9 cellular contexts compared by ENCODE assay signal in genomic region chr10:96835826-96836365, GRCh38. TPM values are rescaled to one million over a fixed set of nuclear protein-coding genes. Genes with fewer than 3 reads are reported as not detected.
DNase-seq lines count a peak whose midpoint lies in the region; ATAC-seq and TF ChIP-seq lines count a peak whose summit lies in the region.
"Had no signal": no experiment of that assay in that cellular context is flagged by ENCODE, and none has a peak within 500 bp of the region (broad histone marks: within the 10 kb centered on the region; RNA-seq: fewer than 3 reads in every experiment).

No MANE protein-coding gene starts in this region.

- H3K27me3 ChIP-seq in trophoblast cell (ENCODE audit: insufficient read depth, low read length), result no peaks in the 10 kb centered on the region

- POLR2A ChIA-PET in T-cell (lab: Charles Lee), result no interaction called here

- H2BK12ac ChIP-seq in trophoblast cell (ENCODE audit: low read length), result no peak overlapping the region

- H4K91ac ChIP-seq in trophoblast cell (ENCODE audit: low read depth, low read length), result no peak overlapping the region

- H3K9me3 Mint-ChIP-seq in endothelial cell (ENCODE audit: unreplicated experiment), result no peaks in the 10 kb centered on the region
- no peaks in the 10 kb centered on the region for H3K9me3 Mint-ChIP-seq in T-cell

- DNase-seq in GF-D8 (lab: John Stamatoyannopoulos, UW), result peak; percentile 20
- peak; percentile 34 for DNase-seq in MV-4-11 (lab: John Stamatoyannopoulos, UW)
- DNase-seq in endothelial cell (ENCODE audit: low spot score), result no peak
- no peak for DNase-seq in trophoblast cell
- DNase-seq in T-cell, result no peak
- DNase-seq in NCI-H446 treated with DMSO at 0.1 percent for 48 hours (lab: John Stamatoyannopoulos, UW), result no peak
- DNase-seq in retina, result no peak
- DNase-seq: activated CD4-positive, alpha-beta T cell treated with anti-CD3 and anti-CD28 coated beads for 48 hours; NCI-H1048 had no signal

- no peak overlapping the region for H2BK5ac ChIP-seq in trophoblast cell (ENCODE audit: low read depth, low read length, poor library complexity)

- no peaks in the 10 kb centered on the region for H3K36me3 ChIP-seq in trophoblast cell (ENCODE audit: control insufficient read depth in 1 of 2, insufficient read depth in 2 of 2, low read length in 2 of 2)

- no CpG with 5 or more reads among the region's 1 CpG for WGBS in trophoblast cell (ENCODE audit: extremely low coverage, insufficient coverage, insufficient read length)

- H3K4me1 Mint-ChIP-seq in endothelial cell (ENCODE audit: unreplicated experiment) (peaks cover 31% of the 10 kb centered on the region), T-cell (peaks cover 72 to 79% (median 76%) of the 10 kb centered on the region in 3 donors)

- no peak for TF ChIP-seq CTCF in endothelial cell (IDR thresholded peaks at IDR 0.05; ENCODE audit: unreplicated experiment)

- no peak overlapping the region for H3K18ac ChIP-seq in trophoblast cell (ENCODE audit: low read length)

- H3K4me1 ChIP-seq in trophoblast cell (ENCODE audit: control insufficient read depth in 1 of 2, insufficient read depth in 2 of 2, low read length in 2 of 2), result peaks cover 0 to 3% of the 10 kb centered on the region in 2 experiments

- H4K12ac ChIP-seq in trophoblast cell (ENCODE audit: low read depth, low read length), result no peak overlapping the region

- CTCF ChIA-PET in T-cell (lab: Charles Lee), result interaction anchor here in 1 of 2 donors (0.6 kb wide), 1 partner anchor 66 kb away, joined by 4 read pairs; no protein-coding TSS in a partner anchor

- H3K27ac ChIP-seq in trophoblast cell (ENCODE audit: low read depth, low read length), result no peak overlapping the region

- H3K4me3 Mint-ChIP-seq in endothelial cell (ENCODE audit: unreplicated experiment) (peak overlapping the region; percentile 56), T-cell (peak overlapping the region in 1 of 3 donors; percentile 40)

- H3K9ac ChIP-seq in trophoblast cell (ENCODE audit: low read length), result no peak overlapping the region

- H3K79me2 ChIP-seq in trophoblast cell (ENCODE audit: control insufficient read depth, insufficient read depth, low read length, poor library complexity), result peaks cover 16% of the 10 kb centered on the region

- no peak overlapping the region for H2AFZ ChIP-seq in trophoblast cell (ENCODE audit: insufficient read depth, low read length, poor library complexity)

- no peak overlapping the region for H3K23ac ChIP-seq in trophoblast cell (ENCODE audit: low read length)

- H3K14ac ChIP-seq in trophoblast cell (ENCODE audit: low read length), result no peak overlapping the region

- H3K36me3 Mint-ChIP-seq in endothelial cell (ENCODE audit: low read depth, unreplicated experiment), result peaks cover 8% of the 10 kb centered on the region
- peaks cover 7% of the 10 kb centered on the region for H3K36me3 Mint-ChIP-seq in T-cell

- no peak for ATAC-seq in T-cell (replicated peaks in 1 of 4)

- peak overlapping the region; percentile 34 for H3K4ac ChIP-seq in trophoblast cell (ENCODE audit: low read depth, low read length)

- no peak overlapping the region for H3K4me2 ChIP-seq in trophoblast cell (ENCODE audit: low read length)

- H3K9me3 ChIP-seq in trophoblast cell (ENCODE audit: insufficient read depth, low read depth, low read length), result no peaks in the 10 kb centered on the region

- no peak overlapping the region for H4K8ac ChIP-seq in trophoblast cell (ENCODE audit: low read depth, low read length)

- peaks cover 12% of the 10 kb centered on the region for H3K79me1 ChIP-seq in trophoblast cell (ENCODE audit: low read length)

- no peak overlapping the region for H2BK120ac ChIP-seq in trophoblast cell (ENCODE audit: insufficient read depth, low read length, poor library complexity)

- H3K27ac Mint-ChIP-seq in endothelial cell (ENCODE audit: unreplicated experiment) (no peak overlapping the region), T-cell (peak overlapping the region in 1 of 2 donors; percentile 24)

- H3K27me3 Mint-ChIP-seq in endothelial cell (ENCODE audit: unreplicated experiment) (peaks cover 11% of the 10 kb centered on the region), T-cell (no peaks in the 10 kb centered on the region)

- no peak overlapping the region for H2AK5ac ChIP-seq in trophoblast cell (ENCODE audit: low read length)

- H3K4me3 ChIP-seq in trophoblast cell (ENCODE audit: low read depth, low read length), result no peak overlapping the region

RNA-seq across cellular contexts. Expression of gene LCOR, which starts 3.8 kb away (rescaled TPM):
- 36.6 TPM for total RNA-seq in endothelial cell (ENCODE audit: unreplicated experiment)
- polyA plus RNA-seq in trophoblast cell (2013), result 28.6 and 28.8 TPM in 2 replicates
- total RNA-seq in T-cell, result 10 to 100 TPM; 32.0 to 67.3 (median 38.0) TPM

Comparison
In these comparisons a context has a peak if more than half of its experiments do, and no peak if none do; other contexts are left out.
1. DNase-seq: peak in GF-D8 (single experiment) and MV-4-11 (single experiment); none in endothelial cell (single experiment), trophoblast cell (0 of 2), T-cell (0 of 34), NCI-H446 treated with DMSO at 0.1 percent for 48 hours (single experiment) and retina (single experiment).